Comparison of ENCODE assay signal across 1 cellular context in genomic region chr3:185926445-185926844, GRCh38.
TF ChIP-seq lines count a peak whose summit lies in the region.

No MANE protein-coding gene starts in this region.

TF ChIP-seq in WTC11, 78 proteins besides CTCF, POLR2A, EP300 and RAD21 (continued from another document):
- TF ChIP-seq OVOL2 (CRISPR knock-in tag; IDR thresholded peaks at IDR 0.05; ENCODE audit: borderline replicate concordance) (no peak), TEAD1 (CRISPR knock-in tag; IDR thresholded peaks at IDR 0.05) (no peak), TEAD4 (CRISPR knock-in tag; IDR thresholded peaks at IDR 0.05) (no peak), ZNF423 (CRISPR knock-in tag; IDR thresholded peaks at IDR 0.05) (no peak), MXD4 (CRISPR knock-in tag; IDR thresholded peaks at IDR 0.05; ENCODE audit: borderline replicate concordance) (no peak)
TF ChIP-seq in WTC11: peak in this region for 0.
